Comparison of ENCODE assay signal across 8 cellular contexts in genomic region chr1:20484526-20485462, GRCh38. TPM values are rescaled to one million over a fixed set of nuclear protein-coding genes. Genes with fewer than 3 reads are reported as not detected.
DNase-seq lines count a peak whose midpoint lies in the region; ATAC-seq and TF ChIP-seq lines count a peak whose summit lies in the region.

No MANE protein-coding gene starts in this region.

- H3K4me3 ChIP-seq in suprapubic skin, result peak overlapping the region; percentile 57

- ATAC-seq in activated CD8-positive, alpha-beta memory T cell treated with anti-CD3 and anti-CD28 coated beads, Interleukin-2, amount 10 ng/mL, durations not matched to agents 7 days and 5 days, result no peak
- no peak for ATAC-seq in HG02571 (IDR thresholded peaks at IDR 0.05; ENCODE audit: unreplicated experiment)

- peaks cover 42% of the 10 kb centered on the region for H3K4me1 ChIP-seq in suprapubic skin

- H3K4me1 Mint-ChIP-seq in activated CD8-positive, alpha-beta memory T cell treated with anti-CD3 and anti-CD28 coated beads, Interleukin-2, amount 10 ng/mL, durations not matched to agents 7 days and 5 days, result peaks cover 10% of the 10 kb centered on the region

- no peaks in the 10 kb centered on the region for H3K9me3 ChIP-seq in suprapubic skin

- peaks cover 83% of the 10 kb centered on the region for H3K27me3 Mint-ChIP-seq in activated CD8-positive, alpha-beta memory T cell treated with anti-CD3 and anti-CD28 coated beads, Interleukin-2, amount 10 ng/mL, durations not matched to agents 7 days and 5 days

- H3K4me3 Mint-ChIP-seq in activated CD8-positive, alpha-beta memory T cell treated with anti-CD3 and anti-CD28 coated beads, Interleukin-2, amount 10 ng/mL, durations not matched to agents 7 days and 5 days, result peak overlapping the region; percentile 50

- CTCF ChIA-PET in activated CD8-positive, alpha-beta memory T cell treated with anti-CD3 and anti-CD28 coated beads, Interleukin-2, amount 10 ng/mL, durations not matched to agents 7 days and 5 days (lab: Charles Lee), result interaction anchor here (1.0 to 1.7 kb wide), 3 partner anchors 10 to 59 kb away, joined by 3 to 6 read pairs (median 3); no protein-coding TSS in a partner anchor

- no peak overlapping the region for H3K27ac Mint-ChIP-seq in activated CD8-positive, alpha-beta memory T cell treated with anti-CD3 and anti-CD28 coated beads, Interleukin-2, amount 10 ng/mL, durations not matched to agents 7 days and 5 days

- TF ChIP-seq CTCF in suprapubic skin (IDR thresholded peaks at IDR 0.05), result no peak

- H3K36me3 ChIP-seq in suprapubic skin, result no peaks in the 10 kb centered on the region

- WGBS in suprapubic skin, result 2% methylated on average over 49 of the region's 89 CpGs

- no peak for TF ChIP-seq EP300 in suprapubic skin (IDR thresholded peaks at IDR 0.05)

- H3K27ac ChIP-seq in suprapubic skin, result peak overlapping the region; percentile 52

- peaks cover 56% of the 10 kb centered on the region for H3K27me3 ChIP-seq in suprapubic skin

- H3K36me3 Mint-ChIP-seq in activated CD8-positive, alpha-beta memory T cell treated with anti-CD3 and anti-CD28 coated beads, Interleukin-2, amount 10 ng/mL, durations not matched to agents 7 days and 5 days, result no peaks in the 10 kb centered on the region

- TF ChIP-seq POLR2A in suprapubic skin (IDR thresholded peaks at IDR 0.05), result no peak

- no peak for DNase-seq in activated CD8-positive, alpha-beta memory T cell treated with anti-CD3 and anti-CD28 coated beads, Interleukin-2, amount 10 ng/mL, durations not matched to agents 7 days and 5 days
- no peak for DNase-seq in activated CD8-positive, alpha-beta memory T cell treated with anti-CD3 and anti-CD28 coated beads, Interleukin-2, amount 50 U/mL, for 4 hours
- DNase-seq in astrocyte of the hippocampus (ENCODE audit: low read depth, low spot score), result peak; percentile 69
- peak; percentile 23 for DNase-seq in kidney tubule cell (ENCODE audit: low spot score)
- no peak for DNase-seq in suprapubic skin (ENCODE audit: low spot score in 2 of 2)
- DNase-seq in SW480 (ENCODE audit: low spot score), result no peak
- DNase-seq in iPS-NIHi11 (ENCODE audit: low spot score), result no peak

- no peaks in the 10 kb centered on the region for H3K9me3 Mint-ChIP-seq in activated CD8-positive, alpha-beta memory T cell treated with anti-CD3 and anti-CD28 coated beads, Interleukin-2, amount 10 ng/mL, durations not matched to agents 7 days and 5 days (ENCODE audit: low read depth)

RNA-seq across cellular contexts. Expression of gene CAMK2N1, which starts 1.2 kb away (rescaled TPM):
- under 1 TPM; 0.47 to 0.82 TPM for total RNA-seq in activated CD8-positive, alpha-beta memory T cell treated with anti-CD3 and anti-CD28 coated beads, Interleukin-2, amount 10 ng/mL, durations not matched to agents 7 days and 5 days
- 10 to 100 TPM in 2 of 4 donors, 1 to 10 TPM in 2; 7.0 to 18.1 (median 9.5) TPM for total RNA-seq in suprapubic skin

RNA-seq across cellular contexts. Expression of gene MUL1, which starts 23.2 kb away (rescaled TPM):
- total RNA-seq in activated CD8-positive, alpha-beta memory T cell treated with anti-CD3 and anti-CD28 coated beads, Interleukin-2, amount 10 ng/mL, durations not matched to agents 7 days and 5 days, result 10 to 100 TPM; 14.9 to 19.5 TPM
- total RNA-seq in suprapubic skin, result 10 to 100 TPM; 27.2 to 36.5 (median 28.4) TPM

Comparison
In these comparisons a context has a peak if more than half of its experiments do, and no peak if none do; other contexts are left out.
1. DNase-seq: peak in astrocyte of the hippocampus (single experiment) and kidney tubule cell (single experiment); none in activated CD8-positive, alpha-beta memory T cell treated with anti-CD3 and anti-CD28 coated beads, Interleukin-2, amount 10 ng/mL, durations not matched to agents 7 days and 5 days (single experiment), activated CD8-positive, alpha-beta memory T cell treated with anti-CD3 and anti-CD28 coated beads, Interleukin-2, amount 50 U/mL, for 4 hours (single experiment), suprapubic skin (0 of 2), SW480 (single experiment) and iPS-NIHi11 (single experiment).
2. RNA of gene CAMK2N1, which starts 1.2 kb away (total RNA-seq): 7.0 to 18.1 TPM in suprapubic skin; 0.47 to 0.82 TPM in activated CD8-positive, alpha-beta memory T cell treated with anti-CD3 and anti-CD28 coated beads, Interleukin-2, amount 10 ng/mL, durations not matched to agents 7 days and 5 days; every median in the first group is over 4 times any median in the second.